In genomic region chr3:195137638-195138588, GRCh38 we compare ENCODE assay signal across 20 cellular contexts.
DNase-seq lines count a peak whose midpoint lies in the region; ATAC-seq, FAIRE-seq and TF ChIP-seq lines count a peak whose summit lies in the region.
"Had no signal": no experiment of that assay in that cellular context is flagged by ENCODE, and none has a peak within 500 bp of the region (broad histone marks: within the 10 kb centered on the region; RNA-seq: fewer than 3 reads in every experiment).

No MANE protein-coding gene starts in this region.

- H3K36me3 ChIP-seq in K562 (ENCODE audit: control insufficient read depth, insufficient read depth, low read length): peaks cover 9% of the 10 kb centered on the region; the same call in 1 of the 3 replicates
- no peaks in the 10 kb centered on the region for H3K36me3 ChIP-seq in Caco-2 (ENCODE audit: control insufficient read depth, insufficient read depth, low read length)

- H3K9me3 ChIP-seq in K562 (replicated peaks; ENCODE audit: control insufficient read depth, insufficient read depth, low read depth, low read length): peaks cover 13% of the 10 kb centered on the region
- peaks cover 6% of the 10 kb centered on the region; the same call in 1 of the 2 replicates for H3K9me3 ChIP-seq in Caco-2

- intact Hi-C loops in K562 (cut with micrococcal nuclease): no loop called here
- intact Hi-C loops in left colon (cut with DNase I, micrococcal nuclease): no loop called here
- intact Hi-C loops in Caco-2 (cut with micrococcal nuclease; ENCODE audit: unreplicated experiment): no loop called here

- H3K9ac ChIP-seq in K562 (ENCODE audit: insufficient read depth in 1 of 2, low read depth in 2 of 2, low read length in 2 of 2): no peak overlapping the region; a peak in 1 of 4 replicates
- H3K9ac ChIP-seq: BLaER1 had no signal

- peaks cover 13 to 32% of the 10 kb centered on the region in 2 experiments; a peak in 4 of 5 replicates for H3K4me1 ChIP-seq in K562 (replicated peaks in 1 of 2; ENCODE audit: control insufficient read depth in 2 of 2, insufficient read depth in 2 of 2, low read length in 2 of 2)
- peaks cover 9% of the 10 kb centered on the region; the same call in 1 of the 2 replicates for H3K4me1 ChIP-seq in Caco-2

- no peak for TF ChIP-seq RAD21 in K562 (CRISPR knock-in tag; conservative IDR thresholded peaks at IDR 0.05 in 1 of 2, IDR thresholded peaks at IDR 0.05 in 1 of 2)

- H3K36me3 Mint-ChIP-seq in progenitor cell of endocrine pancreas (ENCODE audit: insufficient read depth) (peaks cover 8% of the 10 kb centered on the region), Caco-2 (ENCODE audit: insufficient read depth, unreplicated experiment) (no peaks in the 10 kb centered on the region)

- H3K4me3 Mint-ChIP-seq in progenitor cell of endocrine pancreas (ENCODE audit: low read depth) (no peak overlapping the region), Caco-2 (ENCODE audit: unreplicated experiment) (no peak overlapping the region)

- CTCF ChIA-PET in K562 (lab: Yijun Ruan, JAX; ENCODE audit: low intra/inter-chr PET ratio) (no interaction called here), Caco-2 (lab: Charles Lee) (no interaction called here)

- no peak for TF ChIP-seq EP300 in K562 (IDR thresholded peaks at IDR 0.05; ENCODE audit: low read length)

- FAIRE-seq in K562 (lab: Jason Lieb, UNC): no peak
- FAIRE-seq: GM12892, H54 had no signal

- H3K4me3 ChIP-seq in K562 (no peak overlapping the region), Caco-2 (ENCODE audit: low read depth, low read length) (no peak overlapping the region)
- H3K4me3 ChIP-seq: BLaER1 had no signal

- peaks cover 9% of the 10 kb centered on the region for H3K9me3 Mint-ChIP-seq in progenitor cell of endocrine pancreas (ENCODE audit: low read depth)
- H3K9me3 Mint-ChIP-seq in Caco-2 (ENCODE audit: unreplicated experiment): peaks cover 10% of the 10 kb centered on the region

- H3K4me2 ChIP-seq in K562 (ENCODE audit: insufficient read depth, low read length): no peak overlapping the region

- H3K79me2 ChIP-seq in K562 (ENCODE audit: control insufficient read depth, insufficient read depth, low read length): no peaks in the 10 kb centered on the region

- H3K27ac ChIP-seq in K562 (ENCODE audit: extremely low read depth, low read depth, low read length): no peak overlapping the region
- H3K27ac ChIP-seq: BLaER1 had no signal

- WGBS in K562 (ENCODE audit: insufficient coverage, low coverage, missing lambda C conversion rate): 89% methylated on average over 11 of the region's 11 CpGs

- POLR2A ChIA-PET in K562 (lab: Yijun Ruan, JAX) (interaction anchor here (0.7 to 1.7 kb wide), 4 partner anchors 7 to 415 kb away, joined by 3 to 5 read pairs (median 4); no protein-coding TSS in a partner anchor), Caco-2 (lab: Charles Lee) (no interaction called here)

- H3K27me3 ChIP-seq in K562 (ENCODE audit: control insufficient read depth in 2 of 2, insufficient read depth in 2 of 2, low read length in 2 of 2) (no peaks in the 10 kb centered on the region), Caco-2 (replicated peaks; ENCODE audit: control insufficient read depth, insufficient read depth, low read length) (no peaks in the 10 kb centered on the region)
- H3K27me3 ChIP-seq: BLaER1 had no signal

- H3K27me3 Mint-ChIP-seq in progenitor cell of endocrine pancreas: no peaks in the 10 kb centered on the region
- no peaks in the 10 kb centered on the region for H3K27me3 Mint-ChIP-seq in Caco-2 (ENCODE audit: insufficient read depth, unreplicated experiment)
- H3K27me3 Mint-ChIP-seq: CD8-positive, alpha-beta memory T cell; IgD-negative memory B cell had no signal

- H3K4me1 Mint-ChIP-seq in progenitor cell of endocrine pancreas (ENCODE audit: low read depth): peaks cover 2% of the 10 kb centered on the region
- peaks cover 8% of the 10 kb centered on the region for H3K4me1 Mint-ChIP-seq in Caco-2 (ENCODE audit: low read depth, unreplicated experiment)

- no peaks in the 10 kb centered on the region for H3K9me1 ChIP-seq in K562 (ENCODE audit: control insufficient read depth, insufficient read depth, low read length)

- peak overlapping the region; percentile 19 for H3K27ac Mint-ChIP-seq in progenitor cell of endocrine pancreas
- H3K27ac Mint-ChIP-seq in Caco-2 (ENCODE audit: unreplicated experiment): no peak overlapping the region

- H4K20me1 ChIP-seq in K562 (replicated peaks; ENCODE audit: control insufficient read depth, insufficient read depth, low read length): no peaks in the 10 kb centered on the region
- H4K20me1 ChIP-seq: BLaER1 had no signal

- no peak overlapping the region for H2AFZ ChIP-seq in K562 (ENCODE audit: low read depth, low read length)

- BruUV-seq in K562 (replicated peaks; lab: Mats Ljungman, UMichigan) (no TSS peak), Caco-2 (replicated peaks; lab: Mats Ljungman, UMichigan) (no TSS peak)

- DNase-seq in NCI-H2029 (lab: John Stamatoyannopoulos, UW) (peak; percentile 54), NCI-H2029 treated with DMSO at 0.1 percent for 48 hours (lab: John Stamatoyannopoulos, UW) (no peak), K562 (ENCODE audit: extremely low read depth in 1 of 4, low spot score in 3 of 4) (no peak), left colon (no peak), progenitor cell of endocrine pancreas (ENCODE audit: low spot score, unreplicated experiment) (no peak), Caco-2 (no peak), putamen (ENCODE audit: low spot score) (no peak)
- DNase-seq: 8988T; AML-193; Calu3; CD8-positive, alpha-beta memory T cell; DMS 273 treated with DMSO at 0.1 percent for 48 hours; EL; GDM1 had no signal

- no peak for TF ChIP-seq POLR2A in K562 (conservative IDR thresholded peaks at IDR 0.05)

- in situ Hi-C loops in K562 (cut with MboI): no loop called here

- ATAC-seq in K562 (no peak), left colon (peak; percentile 82), GM21717 (IDR thresholded peaks at IDR 0.05; ENCODE audit: unreplicated experiment) (no peak)
- ATAC-seq: HCT116 had no signal

- TF ChIP-seq CTCF in K562 (IDR thresholded peaks at IDR 0.05 in 2 of 3, conservative IDR thresholded peaks at IDR 0.05 in 1 of 3; ENCODE audit: insufficient read depth in 2 of 3, low read depth in 1 of 3, low read length in 3 of 3) (no peak), progenitor cell of endocrine pancreas (IDR thresholded peaks at IDR 0.05; ENCODE audit: unreplicated experiment) (no peak), Caco-2 (IDR thresholded peaks at IDR 0.05; ENCODE audit: insufficient read depth in 1 of 2, low read depth in 1 of 2, low read length in 1 of 2, severe bottlenecking in 1 of 2, unreplicated experiment in 1 of 2) (no peak)

TF ChIP-seq in K562, 482 proteins besides CTCF, POLR2A, EP300 and RAD21 (continues in another document):
- TF ChIP-seq SMARCA5 (IDR thresholded peaks at IDR 0.05) (0 out of 2 replicates have a peak, but pooled peaks have one; percentile 29), ATF6 (CRISPR knock-in tag; IDR thresholded peaks at IDR 0.05) (no peak), ADNP (tag; IDR thresholded peaks at IDR 0.05) (peak; percentile 61; the same call in 1 of the 2 replicates), HDAC2 (IDR thresholded peaks at IDR 0.05) (peak; percentile 40; the same call in 1 of the 2 replicates), ZNF146 (CRISPR knock-in tag; IDR thresholded peaks at IDR 0.05; ENCODE audit: unreplicated experiment) (no peak), CTBP1 (IDR thresholded peaks at IDR 0.05; ENCODE audit: borderline replicate concordance) (no peak), ATF4 (CRISPR knock-in tag; IDR thresholded peaks at IDR 0.05) (no peak), CHD4 (IDR thresholded peaks at IDR 0.05; ENCODE audit: insufficient read depth, insufficient replicate concordance, low read depth, low read length, poor library complexity, severe bottlenecking) (peak; percentile 69), ARID2 (IDR thresholded peaks at IDR 0.05) (no peak), DDX20 (tag; IDR thresholded peaks at IDR 0.05; ENCODE audit: low read depth) (no peak), RBM25 (IDR thresholded peaks at IDR 0.05; ENCODE audit: low read depth, low read length, severe bottlenecking) (peak; percentile 92)
